In the genomic region with DNA sequence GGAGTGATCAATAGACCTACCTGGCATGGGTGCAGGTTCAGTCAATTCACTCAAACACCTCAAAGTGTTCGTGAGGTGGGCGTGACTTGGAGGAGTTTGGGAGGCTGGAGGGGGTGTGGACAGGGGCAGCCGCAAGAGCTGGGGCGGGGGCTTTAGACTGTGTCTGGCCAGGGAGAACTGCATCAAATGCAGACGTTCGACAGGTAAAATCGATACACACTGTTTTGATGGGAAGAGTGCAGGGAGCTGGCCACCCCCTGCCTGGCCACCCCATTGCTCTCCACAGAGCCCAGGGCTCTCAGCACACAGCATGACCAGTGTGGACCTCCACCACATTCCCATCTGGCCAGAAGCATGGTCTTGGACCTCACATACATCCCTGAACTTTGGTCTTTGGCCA, we compare ENCODE assay signal across 25 cellular contexts.
DNase-seq lines count a peak whose midpoint lies in the region; ATAC-seq, FAIRE-seq and TF ChIP-seq lines count a peak whose summit lies in the region.
"Had no signal": no experiment of that assay in that cellular context is flagged by ENCODE, and none has a peak within 500 bp of the region (broad histone marks: within the 10 kb centered on the region; RNA-seq: fewer than 3 reads in every experiment).

No MANE protein-coding gene starts in this region.

- H2BK12ac ChIP-seq in neuronal stem cell (ENCODE audit: low read length) = no peak overlapping the region

- no peak overlapping the region for H4K91ac ChIP-seq in neuronal stem cell (ENCODE audit: low read depth, low read length, poor library complexity)

- H3K18ac ChIP-seq in neuronal stem cell (ENCODE audit: low read length) = no peak overlapping the region

- no peaks in the 10 kb centered on the region for H3K9me3 ChIP-seq in A549
- H3K9me3 ChIP-seq in RWPE2 (ENCODE audit: severe bottlenecking) = no peaks in the 10 kb centered on the region
- H3K9me3 ChIP-seq in endodermal cell (ENCODE audit: control insufficient read depth, low read length) = peaks cover 24% of the 10 kb centered on the region
- H3K9me3 ChIP-seq in neuronal stem cell (replicated peaks in 1 of 2; ENCODE audit: control insufficient read depth in 2 of 2, insufficient read depth in 1 of 2, low read depth in 1 of 2, low read length in 2 of 2) = no peaks in the 10 kb centered on the region
- no peaks in the 10 kb centered on the region for H3K9me3 ChIP-seq in Peyer's patch
- no peaks in the 10 kb centered on the region for H3K9me3 ChIP-seq in T-helper 17 cell (ENCODE audit: control insufficient read depth, low read length, poor library complexity, severe bottlenecking)
- H3K9me3 ChIP-seq: BE2C, SK-N-SH had no signal

- H3K14ac ChIP-seq in neuronal stem cell (ENCODE audit: low read length) = no peak overlapping the region

- no peak for TF ChIP-seq RAD21 in A549 (conservative IDR thresholded peaks at IDR 0.05 in 1 of 2, IDR thresholded peaks at IDR 0.05 in 1 of 2)

- H3K4me3 ChIP-seq in A549 (no peak overlapping the region), RWPE2 (ENCODE audit: severe bottlenecking) (no peak overlapping the region), endodermal cell (ENCODE audit: low read length) (no peak overlapping the region), neuronal stem cell (ENCODE audit: low read length in 2 of 2) (no peak overlapping the region), Peyer's patch (no peak overlapping the region)

- TF ChIP-seq CTCF in A549 (IDR thresholded peaks at IDR 0.05) = no peak
- no peak for TF ChIP-seq CTCF in RWPE2 (IDR thresholded peaks at IDR 0.05; ENCODE audit: poor library complexity, severe bottlenecking)
- no peak for TF ChIP-seq CTCF in endodermal cell (conservative IDR thresholded peaks at IDR 0.05)
- no peak for TF ChIP-seq CTCF in Peyer's patch (IDR thresholded peaks at IDR 0.05)

- 42% methylated on average over 6 of the region's 7 CpGs for WGBS in A549 (ENCODE audit: missing lambda C conversion rate)
- 82 to 86% methylated on average over 2 to 7 of the region's 7 CpGs for WGBS in endodermal cell (ENCODE audit: insufficient coverage in 1 of 2, insufficient read length in 1 of 2), 2 experiments
- WGBS in neuronal stem cell (ENCODE audit: extremely low coverage in 2 of 2, insufficient read length in 2 of 2, insufficient replicate concordance in 1 of 2), 2 donors = no CpG with 5 or more reads among the region's 7 CpGs

- CTCF ChIA-PET in A549 (lab: Yijun Ruan, JAX) = interaction anchor here (2.1 kb wide), 1 partner anchor 10 kb away, joined by 8 read pairs; no protein-coding TSS in a partner anchor

- H3K36me3 ChIP-seq in RWPE2 (ENCODE audit: low read depth) = no peaks in the 10 kb centered on the region
- no peaks in the 10 kb centered on the region for H3K36me3 ChIP-seq in endodermal cell (ENCODE audit: control insufficient read depth, insufficient read depth, low read length)
- no peaks in the 10 kb centered on the region for H3K36me3 ChIP-seq in neuronal stem cell (replicated peaks in 1 of 2; ENCODE audit: control insufficient read depth in 2 of 2, insufficient read depth in 2 of 2, low read length in 2 of 2)
- no peaks in the 10 kb centered on the region for H3K36me3 ChIP-seq in Peyer's patch
- H3K36me3 ChIP-seq: BE2C had no signal

- H3K27ac Mint-ChIP-seq in endodermal cell (peak overlapping the region; percentile 52), T-helper 17 cell (no peak overlapping the region)
- H3K27ac Mint-ChIP-seq: CD14-positive monocyte; CD8-positive, alpha-beta memory T cell had no signal

- H3K27ac ChIP-seq in A549 (peak overlapping the region; percentile 55 to 66; a peak in 5 of 6 replicates), RWPE2 (ENCODE audit: poor library complexity, severe bottlenecking) (peak overlapping the region; percentile 38), endodermal cell (ENCODE audit: low read depth, low read length) (no peak overlapping the region), neuronal stem cell (replicated peaks; ENCODE audit: low read length) (no peak overlapping the region), Peyer's patch (no peak overlapping the region)
- H3K27ac ChIP-seq: 22Rv1 had no signal

- H3K4me1 ChIP-seq in A549 (peaks cover 9% of the 10 kb centered on the region; the same call in 1 of the 3 replicates), RWPE2 (ENCODE audit: insufficient read depth, poor library complexity, severe bottlenecking) (peaks cover 8% of the 10 kb centered on the region), endodermal cell (ENCODE audit: control insufficient read depth, insufficient read depth, low read length) (no peaks in the 10 kb centered on the region), neuronal stem cell (ENCODE audit: control insufficient read depth in 2 of 2, insufficient read depth in 1 of 2, low read depth in 1 of 2, low read length in 2 of 2) (peaks cover 0 to 1% of the 10 kb centered on the region in 2 donors), Peyer's patch (no peaks in the 10 kb centered on the region)
- H3K4me1 ChIP-seq: BE2C had no signal

- no peak overlapping the region for H2BK120ac ChIP-seq in neuronal stem cell (ENCODE audit: low read depth, low read length)

- no peak overlapping the region for H4K8ac ChIP-seq in neuronal stem cell (ENCODE audit: low read depth, low read length)

- no peaks in the 10 kb centered on the region for H3K9me3 Mint-ChIP-seq in endodermal cell

- no peak overlapping the region for H3K23ac ChIP-seq in neuronal stem cell (ENCODE audit: low read depth, low read length, poor library complexity)

- H3K79me1 ChIP-seq in neuronal stem cell (ENCODE audit: low read depth, low read length) = no peaks in the 10 kb centered on the region

- H3K27me3 Mint-ChIP-seq in endodermal cell (ENCODE audit: insufficient read depth) (no peaks in the 10 kb centered on the region), T-helper 17 cell (no peaks in the 10 kb centered on the region)
- H3K27me3 Mint-ChIP-seq: CD8-positive, alpha-beta memory T cell had no signal

- H3K27me3 ChIP-seq in RWPE2 (ENCODE audit: insufficient read depth, poor library complexity, severe bottlenecking) (no peaks in the 10 kb centered on the region), endodermal cell (ENCODE audit: control insufficient read depth, insufficient read depth, low read length, poor library complexity, severe bottlenecking) (no peaks in the 10 kb centered on the region), neuronal stem cell (ENCODE audit: control insufficient read depth in 3 of 3, insufficient read depth in 3 of 3, low read depth in 1 of 3, low read length in 3 of 3) (peaks cover 0 to under 1% (median 0%) of the 10 kb centered on the region in 3 experiments), Peyer's patch (no peaks in the 10 kb centered on the region)
- H3K27me3 ChIP-seq: BE2C had no signal

- H2BK5ac ChIP-seq in neuronal stem cell (ENCODE audit: low read length) = no peak overlapping the region

- H3K4me3 Mint-ChIP-seq in endodermal cell (no peak overlapping the region), T-helper 17 cell (no peak overlapping the region)
- H3K4me3 Mint-ChIP-seq: CD14-positive monocyte; CD8-positive, alpha-beta memory T cell had no signal

- no peak for TF ChIP-seq EP300 in A549 (IDR thresholded peaks at IDR 0.05)

- H2AK5ac ChIP-seq in neuronal stem cell (ENCODE audit: low read depth, low read length) = peak overlapping the region; percentile 26

- H3K36me3 Mint-ChIP-seq in endodermal cell (ENCODE audit: low read depth) (no peaks in the 10 kb centered on the region), T-helper 17 cell (ENCODE audit: low read depth) (no peaks in the 10 kb centered on the region)
- H3K36me3 Mint-ChIP-seq: CD14-positive monocyte; CD8-positive, alpha-beta memory T cell had no signal

- H3K4ac ChIP-seq in neuronal stem cell (ENCODE audit: low read length) = no peak overlapping the region

- TF ChIP-seq POLR2A in A549 (IDR thresholded peaks at IDR 0.05; ENCODE audit: low read length) (no peak), Peyer's patch (IDR thresholded peaks at IDR 0.05) (no peak)

- POLR2A ChIA-PET in A549 (lab: Yijun Ruan, JAX) = no interaction called here

- FAIRE-seq in A549 (lab: Jason Lieb, UNC) = no peak

- H3K4me2 ChIP-seq in A549 = peak overlapping the region; percentile 41; the same call in 2 of the 3 replicates
- H3K4me2 ChIP-seq in neuronal stem cell (ENCODE audit: insufficient read depth, low read length, poor library complexity, severe bottlenecking) = no peak overlapping the region
- H3K4me2 ChIP-seq: SK-N-SH had no signal

- no peak for ATAC-seq in A549
- ATAC-seq in RWPE2 (ENCODE audit: low read depth) = no peak
- no peak for ATAC-seq in GM21447 (IDR thresholded peaks at IDR 0.05; ENCODE audit: unreplicated experiment)
- ATAC-seq in T-helper 17 cell = no peak
- ATAC-seq: HCT116, Panc1 had no signal

- H2AFZ ChIP-seq in neuronal stem cell (ENCODE audit: low read length) = no peak overlapping the region

- H2BK15ac ChIP-seq in neuronal stem cell (ENCODE audit: low read length) = no peak overlapping the region

- H3K9ac ChIP-seq in endodermal cell (ENCODE audit: extremely low read depth, low read length, poor library complexity, severe bottlenecking) (no peak overlapping the region), neuronal stem cell (ENCODE audit: low read depth, low read length, poor library complexity) (no peak overlapping the region)
- H3K9ac ChIP-seq: SK-N-SH had no signal

- DNase-seq in A549 (ENCODE audit: low read depth in 1 of 2, low spot score in 1 of 2) = no peak
- DNase-seq in RWPE2 (ENCODE audit: low spot score) = no peak
- no peak for DNase-seq in endodermal cell
- DNase-seq in neuronal stem cell (ENCODE audit: low spot score) = no peak
- DNase-seq in Peyer's patch = no peak
- DNase-seq in effector CD8-positive, alpha-beta T cell (lab: John Stamatoyannopoulos, UW) = no peak
- DNase-seq in T-helper 17 cell = no peak
- DNase-seq: BE2C; Calu3; CD8-positive, alpha-beta memory T cell; GOT3; NCI-H1048; NCI-H1417; NCI-H1694; NCI-H2029 treated with DMSO at 0.1 percent for 48 hours; NCI-H2227 treated with DMSO at 0.1 percent for 48 hours; NCI-H510A; NCI-H69; SIG-M5; SK-N-SH had no signal

- peaks cover 10% of the 10 kb centered on the region for H3K4me1 Mint-ChIP-seq in endodermal cell
- H3K4me1 Mint-ChIP-seq in T-helper 17 cell = no peaks in the 10 kb centered on the region
- H3K4me1 Mint-ChIP-seq: CD14-positive monocyte; CD8-positive, alpha-beta memory T cell had no signal

TF ChIP-seq in A549, 52 proteins besides CTCF, POLR2A, EP300 and RAD21:
- TF ChIP-seq GATA3 (IDR thresholded peaks at IDR 0.05; ENCODE audit: borderline replicate concordance) (no peak), CBX8 (IDR thresholded peaks at IDR 0.05) (no peak), ZC3H11A (IDR thresholded peaks at IDR 0.05) (no peak), JUNB (IDR thresholded peaks at IDR 0.05) (no peak), EHF (CRISPR knock-in tag; IDR thresholded peaks at IDR 0.05) (no peak), CHD2 (IDR thresholded peaks at IDR 0.05; ENCODE audit: low read length, partially characterized antibody) (no peak), TP53 (CRISPR knock-in tag; IDR thresholded peaks at IDR 0.05) (no peak), CEBPB (IDR thresholded peaks at IDR 0.05) (no peak), NPAS2 (CRISPR knock-in tag; IDR thresholded peaks at IDR 0.05; ENCODE audit: borderline replicate concordance) (no peak), RFX5 (IDR thresholded peaks at IDR 0.05) (no peak), CHD4 (IDR thresholded peaks at IDR 0.05; ENCODE audit: borderline replicate concordance) (no peak), HOXB5 (CRISPR knock-in tag; IDR thresholded peaks at IDR 0.05) (no peak)

Comparison
In these comparisons a context has a peak if more than half of its experiments do, and no peak if none do; other contexts are left out.
1. H3K27ac ChIP-seq: peak in A549 (2 of 2) and RWPE2 (single experiment); none in endodermal cell (single experiment), neuronal stem cell (single experiment) and Peyer's patch (0 of 4).